ENCODE assay signal across 19 cellular contexts in the genomic region with DNA sequence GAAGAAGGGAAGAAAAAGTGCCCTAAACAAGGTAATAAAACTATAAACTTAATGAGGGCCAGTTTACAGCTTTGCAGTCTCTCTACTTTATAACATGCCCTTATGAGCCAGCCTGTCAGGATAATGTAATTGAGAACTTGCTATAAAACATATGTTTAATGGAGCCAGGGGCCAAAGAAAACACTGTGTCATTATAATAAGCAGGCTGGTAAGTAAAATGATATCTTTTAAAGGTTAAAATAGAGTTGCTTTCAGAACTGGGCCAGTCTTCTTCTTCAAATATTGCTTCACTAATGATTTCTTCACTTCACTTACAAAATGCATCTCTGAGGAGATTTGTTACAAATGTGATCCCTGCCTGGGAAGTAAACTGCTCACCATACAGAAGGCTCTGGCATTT.
DNase-seq lines count a peak whose midpoint lies in the region; ATAC-seq and TF ChIP-seq lines count a peak whose summit lies in the region.
"Had no signal": no experiment of that assay in that cellular context is flagged by ENCODE, and none has a peak within 500 bp of the region (broad histone marks: within the 10 kb centered on the region; RNA-seq: fewer than 3 reads in every experiment).

No MANE protein-coding gene starts in this region.

- no peak for ATAC-seq in GM21619 (IDR thresholded peaks at IDR 0.05; ENCODE audit: unreplicated experiment)
- no peak for ATAC-seq in HG02588 (IDR thresholded peaks at IDR 0.05; ENCODE audit: unreplicated experiment)
- ATAC-seq: GM12878 had no signal

- DNase-seq in NCI-H2227 treated with DMSO at 0.1 percent for 48 hours (lab: John Stamatoyannopoulos, UW) (peak; percentile 25), NCI-H2227 (lab: John Stamatoyannopoulos, UW; ENCODE audit: unreplicated experiment) (no peak), NCI-H2171 treated with DMSO at 0.1 percent for 48 hours (lab: John Stamatoyannopoulos, UW) (peak; percentile 79), fibroblast of mammary gland (ENCODE audit: low read depth) (peak; percentile 68), stromal cell of bone marrow (ENCODE audit: low read depth) (peak; percentile 69)
- no peak for DNase-seq in stimulated activated CD4-positive, alpha-beta T cell treated with anti-CD3 and anti-CD28 coated beads, Interleukin-12 subunit alpha, Interleukin-12 subunit beta, amount 100 ng/mL, for 4 hours
- DNase-seq: activated CD4-positive, alpha-beta T cell treated with anti-CD3 and anti-CD28 coated beads, Interleukin-2, amount 50 U/mL, for 1 hour; activated naive CD8-positive, alpha-beta T cell treated with anti-CD3 and anti-CD28 coated beads for 36 hours; activated T-cell treated with anti-CD3 and anti-CD28 coated beads, Interleukin-2, amount 50 U/mL, for 1 hour; glutamatergic neuron; mesenchymal stem cell; NCI-H226; retina; stimulated activated CD4-positive, alpha-beta T cell treated with anti-CD3 and anti-CD28 coated beads, Interleukin-2, amount 100 ng/mL, for 48 hours; stimulated activated CD8-positive, alpha-beta memory T cell treated with anti-CD3 and anti-CD28 coated beads, Interleukin-4, amount 100 ng/mL, for 48 hours had no signal

- TF ChIP-seq CTCF in fibroblast of mammary gland (conservative IDR thresholded peaks at IDR 0.05; ENCODE audit: control insufficient read depth, insufficient read depth, low read depth, low read length) = no peak

- no peak overlapping the region for H3K4me3 ChIP-seq in fibroblast of mammary gland (ENCODE audit: control insufficient read depth, low read depth, low read length)
- H3K4me3 ChIP-seq: GM12878, thoracic aorta had no signal

Comparison
In these comparisons a context has a peak if more than half of its experiments do, and no peak if none do; other contexts are left out.
1. DNase-seq: peak in NCI-H2227 treated with DMSO at 0.1 percent for 48 hours (single experiment), NCI-H2171 treated with DMSO at 0.1 percent for 48 hours (single experiment), fibroblast of mammary gland (single experiment) and stromal cell of bone marrow (single experiment); none in NCI-H2227 (single experiment) and stimulated activated CD4-positive, alpha-beta T cell treated with anti-CD3 and anti-CD28 coated beads, Interleukin-12 subunit alpha, Interleukin-12 subunit beta, amount 100 ng/mL, for 4 hours (single experiment).